In the genomic region with DNA sequence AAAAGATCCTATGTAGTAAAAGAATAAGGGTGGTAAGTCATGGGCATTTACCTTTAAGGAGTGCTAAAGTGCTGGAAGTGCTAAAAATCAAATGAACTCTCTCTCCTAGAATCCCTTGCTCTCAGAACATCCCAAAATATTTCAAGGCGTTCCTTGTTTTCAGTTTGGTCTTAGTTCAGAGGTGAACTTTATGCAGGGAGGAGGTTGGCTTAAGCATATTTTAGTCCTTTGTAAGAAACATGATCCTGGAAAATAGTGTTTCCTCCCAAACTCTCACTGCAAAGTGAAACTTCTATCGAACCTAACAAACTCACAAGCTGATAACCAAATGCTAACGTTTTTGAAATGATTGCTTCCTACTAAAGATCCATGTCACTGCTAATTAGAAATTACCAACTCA, we compare ENCODE assay signal across 18 cellular contexts.
A peak's percentile ranks its signal among the peaks of the same experiment; 100 is the strongest.
DNase-seq lines count a peak whose midpoint lies in the region; ATAC-seq and TF ChIP-seq lines count a peak whose summit lies in the region.
"Had no signal": no experiment of that assay in that cellular context is flagged by ENCODE, and none has a peak within 500 bp of the region (broad histone marks: within the 10 kb centered on the region; RNA-seq: fewer than 3 reads in every experiment).

No MANE protein-coding gene starts in this region.

- H3K4me3 ChIP-seq in PC-3 (ENCODE audit: low read length), result peak overlapping the region; percentile 48
- no peak overlapping the region for H3K4me3 ChIP-seq in mucosa of descending colon
- peak overlapping the region; percentile 23 to 33 for H3K4me3 ChIP-seq in tibial artery
- H3K4me3 ChIP-seq: MG63 had no signal

- H3K27me3 ChIP-seq in PC-3 (ENCODE audit: low read length) (no peaks in the 10 kb centered on the region), tibial artery (no peaks in the 10 kb centered on the region)
- H3K27me3 ChIP-seq: MG63 had no signal

- 0 out of 2 replicates have a peak overlapping the region, but pooled peaks have one; percentile 14 for H2AFZ ChIP-seq in PC-3 (ENCODE audit: low read length)

- no peaks in the 10 kb centered on the region for H3F3A ChIP-seq in PC-3 (ENCODE audit: low read length, unreplicated experiment)

- H3K4me1 ChIP-seq in PC-3 (ENCODE audit: insufficient read depth, low read length) (peaks cover 42% of the 10 kb centered on the region), mucosa of descending colon (ENCODE audit: low read depth) (no peaks in the 10 kb centered on the region), tibial artery (peaks cover 0 to 49% (median 24%) of the 10 kb centered on the region in 4 donors)

- H3K27ac ChIP-seq in PC-3 (ENCODE audit: low read length) (peak overlapping the region; percentile 52), tibial artery (peak overlapping the region; percentile 72 to 73)
- H3K27ac ChIP-seq: HL-60 had no signal

- TSS peak; percentile 58 for BruUV-seq in PC-3 (replicated peaks; lab: Mats Ljungman, UMichigan)

- TF ChIP-seq CTCF in PC-3 (conservative IDR thresholded peaks at IDR 0.05; ENCODE audit: low read depth, low read length), result no peak
- no peak for TF ChIP-seq CTCF in mucosa of descending colon (IDR thresholded peaks at IDR 0.05)
- no peak for TF ChIP-seq CTCF in tibial artery (IDR thresholded peaks at IDR 0.05)

- no peaks in the 10 kb centered on the region for H4K20me1 ChIP-seq in PC-3 (ENCODE audit: low read length)

- H3K9ac ChIP-seq in PC-3 (ENCODE audit: low read length), result peak overlapping the region; percentile 2; the same call in 1 of the 2 replicates

- peak overlapping the region; percentile 73 for H3K4me2 ChIP-seq in PC-3 (ENCODE audit: low read length)

- POLR2A ChIA-PET in PC-3 (lab: Charles Lee; ENCODE audit: unreplicated experiment), result no interaction called here

- no peak for DNase-seq in PC-3
- peak; percentile 25 for DNase-seq in dedifferentiated amniotic fluid mesenchymal stem cell (ENCODE audit: extremely low spot score)
- no peak for DNase-seq in mucosa of descending colon
- no peak for DNase-seq in tibial artery
- DNase-seq in NCI-H1436 (lab: John Stamatoyannopoulos, UW), result no peak
- no peak for DNase-seq in T1000 (lab: John Stamatoyannopoulos, UW)
- DNase-seq: COR-L47; HCEC 1CT; Kasumi-1; MG63; NCI-H1092; NCI-H2081; NCI-H2171 treated with DMSO at 0.1 percent for 48 hours; NCI-H748 treated with DMSO at 0.1 percent for 48 hours; NK-92 treated with Interleukin-12 subunit alpha and Interleukin-12 subunit beta, amount 100 ng/mL, for 24 hours had no signal

- no peaks in the 10 kb centered on the region for H3K9me2 ChIP-seq in PC-3 (replicated peaks; ENCODE audit: low read length)

- H3K79me2 ChIP-seq in PC-3 (ENCODE audit: low read length), result no peaks in the 10 kb centered on the region

- no peak for ATAC-seq in PC-3
- ATAC-seq in mucosa of descending colon, result peak; percentile 22
- no peak for ATAC-seq in GM21423 (IDR thresholded peaks at IDR 0.05; ENCODE audit: unreplicated experiment)
- ATAC-seq: Right ventricle myocardium inferior had no signal

- intact Hi-C loops in PC-3 (cut with micrococcal nuclease), result loop anchor here (2.0 kb wide), 1 partner anchor 228 kb away; no protein-coding TSS in a partner anchor
- intact Hi-C loops in mucosa of descending colon (cut with DNase I, micrococcal nuclease), result no loop called here
- intact Hi-C loops in tibial artery (cut with DNase I; ENCODE audit: low total_unique reads), result no loop called here

- H3K9me3 ChIP-seq in PC-3 (ENCODE audit: low read length) (no peaks in the 10 kb centered on the region), mucosa of descending colon (no peaks in the 10 kb centered on the region), tibial artery (no peaks in the 10 kb centered on the region)
- H3K9me3 ChIP-seq: MG63 had no signal

- H3K36me3 ChIP-seq in PC-3 (ENCODE audit: low read depth, low read length) (no peaks in the 10 kb centered on the region), mucosa of descending colon (ENCODE audit: low read depth) (no peaks in the 10 kb centered on the region), tibial artery (no peaks in the 10 kb centered on the region)
- H3K36me3 ChIP-seq: MG63 had no signal

- CTCF ChIA-PET in PC-3 (lab: Charles Lee), result no interaction called here
